10 cellular contexts compared by ENCODE assay signal in genomic region chr15:41926184-41927056, GRCh38. TPM values are rescaled to one million over a fixed set of nuclear protein-coding genes. Genes with fewer than 3 reads are reported as not detected.
A peak's percentile ranks its signal among the peaks of the same experiment; 100 is the strongest.
DNase-seq lines count a peak whose midpoint lies in the region; ATAC-seq and TF ChIP-seq lines count a peak whose summit lies in the region.
"Had no signal": no experiment of that assay in that cellular context is flagged by ENCODE, and none has a peak within 500 bp of the region (broad histone marks: within the 10 kb centered on the region; RNA-seq: fewer than 3 reads in every experiment).

No MANE protein-coding gene starts in this region.

- H3K14ac ChIP-seq in IMR-90 (replicated peaks; ENCODE audit: low read depth, low read length) = peak overlapping the region; percentile 25; the same call in 1 of the 2 replicates

- no peak overlapping the region for H3K18ac ChIP-seq in IMR-90 (ENCODE audit: low read depth, low read length)
- no peak overlapping the region for H3K18ac ChIP-seq in mesendoderm (ENCODE audit: low read length)

- dilution Hi-C loops in IMR-90 (cut with HindIII; ENCODE audit: low sequenced_read_pairs, unreplicated experiment) = no loop called here

- H2BK15ac ChIP-seq in IMR-90 (ENCODE audit: low read depth, low read length) (no peak overlapping the region; the same call in 2 of the 3 replicates), mesendoderm (replicated peaks; ENCODE audit: low read depth) (no peak overlapping the region)

- intact Hi-C loops in IMR-90 (cut with micrococcal nuclease) = no loop called here

- no peak overlapping the region for H3K56ac ChIP-seq in IMR-90 (ENCODE audit: extremely low read depth, insufficient read depth, low read length)
- H3K56ac ChIP-seq in mesendoderm (ENCODE audit: low read length) = no peak overlapping the region

- H2BK5ac ChIP-seq in IMR-90 (ENCODE audit: low read depth, low read length, poor library complexity, severe bottlenecking) (no peak overlapping the region), mesendoderm (ENCODE audit: low read length) (no peak overlapping the region)

- H2BK120ac ChIP-seq in IMR-90 (ENCODE audit: low read depth, low read length) (peak overlapping the region; percentile 58; the same call in 1 of the 2 replicates), mesendoderm (ENCODE audit: low read depth, low read length) (no peak overlapping the region)

- H2AFZ ChIP-seq in IMR-90 (replicated peaks; ENCODE audit: low read length, poor library complexity) = no peak overlapping the region

- H3K4me1 ChIP-seq in IMR-90 (ENCODE audit: control insufficient read depth, insufficient read depth, low read length) = peaks cover 29% of the 10 kb centered on the region
- H3K4me1 ChIP-seq in mesendoderm (ENCODE audit: control insufficient read depth, low read depth, low read length) = no peaks in the 10 kb centered on the region

- H3K9ac ChIP-seq in IMR-90 (ENCODE audit: low read depth, low read length) (no peak overlapping the region), mesendoderm (ENCODE audit: low read length) (no peak overlapping the region)

- DNase-seq in AG20443 (ENCODE audit: low spot score) (peak; percentile 53), IMR-90 (no peak), coronary artery (ENCODE audit: low spot score) (no peak), mesendoderm (peak; percentile 54), NCI-H187 (lab: John Stamatoyannopoulos, UW) (no peak), hypothalamus (lab: John Stamatoyannopoulos, UW) (no peak)
- DNase-seq in effector CD8-positive, alpha-beta T cell (lab: John Stamatoyannopoulos, UW) = no peak
- DNase-seq in stimulated activated CD4-positive, alpha-beta T cell treated with anti-CD3 and anti-CD28 coated beads, Interleukin-4, amount 100 ng/mL, for 1 hour = no peak
- DNase-seq: NCI-H446, occipital lobe had no signal

- no peaks in the 10 kb centered on the region for H3K9me3 ChIP-seq in IMR-90 (ENCODE audit: control insufficient read depth, insufficient read depth, low read length)

- H4K8ac ChIP-seq in IMR-90 (ENCODE audit: low read depth in 2 of 2, low read length in 2 of 2) (no peak overlapping the region; a peak in 1 of 4 replicates), mesendoderm (ENCODE audit: low read depth, low read length) (no peak overlapping the region)

- H3K9me1 ChIP-seq in IMR-90 (ENCODE audit: insufficient read depth, low read length) = peaks cover 33% of the 10 kb centered on the region

- H3K4me3 ChIP-seq in IMR-90 (ENCODE audit: insufficient read depth, low read depth, low read length) = no peak overlapping the region
- no peak overlapping the region for H3K4me3 ChIP-seq in coronary artery
- no peak overlapping the region for H3K4me3 ChIP-seq in mesendoderm (ENCODE audit: low read length)

- CTCF ChIA-PET in IMR-90 (lab: Yijun Ruan, JAX) = no interaction called here

- no peak for TF ChIP-seq POLR2A in IMR-90 (IDR thresholded peaks at IDR 0.05; ENCODE audit: low read depth, low read length)

- H2AK5ac ChIP-seq in IMR-90 (ENCODE audit: low read depth, low read length) = peak overlapping the region; percentile 20; the same call in 1 of the 2 replicates
- no peak overlapping the region for H2AK5ac ChIP-seq in mesendoderm (ENCODE audit: low read length)

- TF ChIP-seq CTCF in IMR-90 (conservative IDR thresholded peaks at IDR 0.05; ENCODE audit: low read depth, low read length) (no peak), coronary artery (IDR thresholded peaks at IDR 0.05) (no peak)

- in situ Hi-C loops in IMR-90 (cut with MboI; ENCODE audit: low sequenced_read_pairs) = no loop called here

- H3K27me3 ChIP-seq in IMR-90 (ENCODE audit: control insufficient read depth, insufficient read depth, low read length) = no peaks in the 10 kb centered on the region
- no peaks in the 10 kb centered on the region for H3K27me3 ChIP-seq in mesendoderm (ENCODE audit: insufficient read depth, low read length, poor library complexity)

- H4K5ac ChIP-seq in IMR-90 (ENCODE audit: low read depth, low read length) (no peak overlapping the region), mesendoderm (ENCODE audit: low read length) (no peak overlapping the region)

- H4K20me1 ChIP-seq in IMR-90 (ENCODE audit: insufficient read depth, low read length) = peaks cover 17% of the 10 kb centered on the region

- POLR2A ChIA-PET in IMR-90 (lab: Charles Lee; ENCODE audit: unreplicated experiment) = no interaction called here

- BruUV-seq in IMR-90 (replicated peaks; lab: Mats Ljungman, UMichigan) = no TSS peak

- H2BK20ac ChIP-seq in IMR-90 (ENCODE audit: low read depth, low read length) = no peak overlapping the region

- ATAC-seq in IMR-90 (ENCODE audit: low read depth) = no peak

- no peak overlapping the region for H3K27ac ChIP-seq in IMR-90 (ENCODE audit: insufficient read depth, low read length)
- peak overlapping the region; percentile 13 to 69 for H3K27ac ChIP-seq in coronary artery
- no peak overlapping the region for H3K27ac ChIP-seq in mesendoderm (ENCODE audit: low read depth, low read length)

- H4K91ac ChIP-seq in IMR-90 (ENCODE audit: insufficient read depth, low read depth, low read length) = no peak overlapping the region

- H3K36me3 ChIP-seq in IMR-90 (ENCODE audit: control insufficient read depth, insufficient read depth, low read length) (no peaks in the 10 kb centered on the region), mesendoderm (ENCODE audit: control insufficient read depth, insufficient read depth, low read length) (no peaks in the 10 kb centered on the region)

- H3K23ac ChIP-seq in IMR-90 (ENCODE audit: low read depth, low read length) = peak overlapping the region; percentile 56; the same call in 1 of the 2 replicates
- H3K23ac ChIP-seq in mesendoderm (ENCODE audit: low read length) = no peak overlapping the region

- H3K4ac ChIP-seq in IMR-90 (ENCODE audit: low read depth, low read length) (peak overlapping the region; percentile 64), mesendoderm (ENCODE audit: low read depth, low read length) (no peak overlapping the region)

- H3K4me2 ChIP-seq in IMR-90 (ENCODE audit: low read depth, low read length) = no peak overlapping the region
- no peak overlapping the region for H3K4me2 ChIP-seq in mesendoderm (ENCODE audit: low read length)

- 96% methylated on average over 5 of the region's 10 CpGs; no CpG with 5 or more reads in 1 of the 2 experiments for WGBS in IMR-90 (ENCODE audit: extremely low coverage in 2 of 2, insufficient read length in 1 of 2), 2 experiments
- WGBS in mesendoderm (ENCODE audit: extremely low coverage, insufficient coverage, low lambda C conversion rate) = no CpG with 5 or more reads among the region's 10 CpGs

- no peaks in the 10 kb centered on the region for H3K79me2 ChIP-seq in mesendoderm (ENCODE audit: control insufficient read depth, insufficient read depth, low read length)

- no peak overlapping the region for H2AK9ac ChIP-seq in IMR-90 (replicated peaks; ENCODE audit: low read depth, low read length, poor library complexity)

- TF ChIP-seq RAD21 in IMR-90 (IDR thresholded peaks at IDR 0.05; ENCODE audit: low read length) = no peak

- H3K79me1 ChIP-seq in IMR-90 (ENCODE audit: low read depth in 1 of 2, low read length in 2 of 2) (peaks cover 22 to 74% of the 10 kb centered on the region in 2 experiments), mesendoderm (ENCODE audit: low read length) (peaks cover 1% of the 10 kb centered on the region)

TF ChIP-seq in IMR-90, 13 proteins besides CTCF, POLR2A, EP300 and RAD21:
- TF ChIP-seq BHLHE40 (IDR thresholded peaks at IDR 0.05; ENCODE audit: low read depth, low read length) (no peak), CEBPB (IDR thresholded peaks at IDR 0.05; ENCODE audit: low read depth, low read length) (no peak), MAZ (IDR thresholded peaks at IDR 0.05; ENCODE audit: borderline replicate concordance, low read depth, low read length) (no peak), RFX5 (IDR thresholded peaks at IDR 0.05; ENCODE audit: low read depth, low read length) (no peak), RCOR1 (IDR thresholded peaks at IDR 0.05; ENCODE audit: insufficient replicate concordance, low read length) (no peak), MXI1 (IDR thresholded peaks at IDR 0.05; ENCODE audit: borderline replicate concordance, low read depth, low read length) (no peak), USF2 (IDR thresholded peaks at IDR 0.05; ENCODE audit: low read depth, low read length) (no peak), SMC3 (IDR thresholded peaks at IDR 0.05; ENCODE audit: low read depth, low read length) (no peak)
- TF ChIP-seq, protein P1, sequence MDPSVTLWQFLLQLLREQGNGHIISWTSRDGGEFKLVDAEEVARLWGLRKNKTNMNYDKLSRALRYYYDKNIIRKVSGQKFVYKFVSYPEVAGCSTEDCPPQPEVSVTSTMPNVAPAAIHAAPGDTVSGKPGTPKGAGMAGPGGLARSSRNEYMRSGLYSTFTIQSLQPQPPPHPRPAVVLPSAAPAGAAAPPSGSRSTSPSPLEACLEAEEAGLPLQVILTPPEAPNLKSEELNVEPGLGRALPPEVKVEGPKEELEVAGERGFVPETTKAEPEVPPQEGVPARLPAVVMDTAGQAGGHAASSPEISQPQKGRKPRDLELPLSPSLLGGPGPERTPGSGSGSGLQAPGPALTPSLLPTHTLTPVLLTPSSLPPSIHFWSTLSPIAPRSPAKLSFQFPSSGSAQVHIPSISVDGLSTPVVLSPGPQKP (IDR thresholded peaks at IDR 0.05; ENCODE audit: borderline replicate concordance, low read depth, low read length) = no peak

RNA-seq across cellular contexts. Expression of gene SPTBN5, which starts 32.6 kb away (rescaled TPM):
- total RNA-seq in IMR-90 (2012; rRNA removed) = under 0.01 TPM in 2 replicates
- 0.37 and 0.38 TPM in 2 replicates for polyA plus RNA-seq in IMR-90 (2012; rRNA removed)
- 0.10 and 0.12 TPM in 2 replicates for polyA plus RNA-seq in IMR-90 (2012; cell fraction: cytosol; rRNA removed)
- 2.3 and 3.5 TPM in 2 replicates for polyA plus RNA-seq in IMR-90 (2012; cell fraction: nucleus; rRNA removed; ENCODE audit: low replicate concordance)
- 0.13 TPM for polyA plus RNA-seq in mesendoderm (2013, experiment 1 of 2)
- 0.15 TPM for polyA plus RNA-seq in mesendoderm (2013, experiment 2 of 2)

RNA-seq across cellular contexts. Expression of gene EHD4, which starts 45.9 kb away (rescaled TPM):
- total RNA-seq in IMR-90 (2012; rRNA removed) = 26.4 and 29.0 TPM in 2 replicates
- 21.0 and 21.1 TPM in 2 replicates for polyA plus RNA-seq in IMR-90 (2012; rRNA removed)
- 13.2 and 20.3 TPM in 2 replicates for polyA plus RNA-seq in IMR-90 (2012; cell fraction: cytosol; rRNA removed)
- polyA plus RNA-seq in IMR-90 (2012; cell fraction: nucleus; rRNA removed; ENCODE audit: low replicate concordance) = 10.2 and 11.2 TPM in 2 replicates
- polyA plus RNA-seq in mesendoderm (2013, experiment 1 of 2) = 14.7 TPM
- 14.6 TPM for polyA plus RNA-seq in mesendoderm (2013, experiment 2 of 2)

Comparison
In these comparisons a context has a peak if more than half of its experiments do, and no peak if none do; other contexts are left out.
1. DNase-seq: peak in AG20443 (single experiment) and mesendoderm (single experiment); none in IMR-90 (single experiment), coronary artery (single experiment), NCI-H187 (0 of 2), hypothalamus (0 of 51), effector CD8-positive, alpha-beta T cell (single experiment) and stimulated activated CD4-positive, alpha-beta T cell treated with anti-CD3 and anti-CD28 coated beads, Interleukin-4, amount 100 ng/mL, for 1 hour (single experiment).
2. H3K27ac ChIP-seq: peak in coronary artery (2 of 2); none in IMR-90 (single experiment) and mesendoderm (single experiment).